17 cellular contexts compared by ENCODE assay signal in the genomic region with DNA sequence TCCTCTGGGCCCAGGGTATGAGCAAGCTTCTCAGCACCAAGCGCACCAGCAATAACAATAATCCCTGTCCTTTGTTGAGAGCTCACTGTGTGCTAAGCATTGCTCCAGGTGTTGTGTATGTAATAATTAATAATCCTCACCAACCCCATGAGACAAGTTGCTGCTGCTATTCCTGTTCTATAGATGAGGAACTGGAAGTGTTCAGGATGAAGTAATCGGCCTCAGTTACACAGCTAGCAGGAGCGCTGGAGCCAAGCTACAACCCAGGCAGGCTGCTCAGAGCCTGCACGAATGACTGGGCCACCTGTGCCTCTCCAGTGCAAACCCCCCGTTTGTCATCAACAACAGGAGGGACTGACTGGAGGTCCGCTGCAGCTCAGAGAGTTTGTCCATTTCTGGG. TPM values are rescaled to one million over a fixed set of nuclear protein-coding genes. Genes with fewer than 3 reads are reported as not detected.
A peak's percentile ranks its signal among the peaks of the same experiment; 100 is the strongest.
DNase-seq lines count a peak whose midpoint lies in the region; ATAC-seq and TF ChIP-seq lines count a peak whose summit lies in the region.
"Had no signal": no experiment of that assay in that cellular context is flagged by ENCODE, and none has a peak within 500 bp of the region (broad histone marks: within the 10 kb centered on the region; RNA-seq: fewer than 3 reads in every experiment).

No MANE protein-coding gene starts in this region.

- DNase-seq in Karpas-422 (peak; percentile 94), SKM-1 treated with dmso at 0.1 percent for 144 hours (lab: John Stamatoyannopoulos, UW; ENCODE audit: unreplicated experiment) (peak; percentile 66), left lobe of liver (ENCODE audit: low spot score) (no peak), GM10248 (ENCODE audit: extremely low spot score) (no peak), coronary artery (ENCODE audit: low spot score) (no peak)
- DNase-seq in activated effector memory CD4-positive, alpha-beta T cell treated with anti-CD3 and anti-CD28 coated beads, Interleukin-2, amount 50 U/mL, for 16 hours, result no peak
- DNase-seq: CD4-positive, alpha-beta T cell; DMS79 treated with DMSO at 0.1 percent for 48 hours; GDM1; H7; MM.1S; NCI-H1436; NCI-H2081; NCI-H524; PC-3 had no signal

- CTCF ChIA-PET in GM10248 (lab: Yijun Ruan, JAX), result interaction anchor here (1.1 to 2.4 kb wide), 3 partner anchors 10 to 162 kb away, joined by 3 to 8 read pairs (median 7); no protein-coding TSS in a partner anchor

- no peaks in the 10 kb centered on the region for H3K27me3 ChIP-seq in BLaER1 treated with 17β-estradiol and CSF1 and Interleukin-3, amounts not matched to agents 10 nM and 100 nM
- no peaks in the 10 kb centered on the region for H3K27me3 ChIP-seq in Karpas-422 (ENCODE audit: low read length)

- H3K4me1 ChIP-seq in BLaER1 treated with 17β-estradiol and CSF1 and Interleukin-3, amounts not matched to agents 10 nM and 100 nM, result peaks cover 0 to 44% (median 8%) of the 10 kb centered on the region in 10 experiments; a peak in 13 of 20 replicates
- peaks cover 85% of the 10 kb centered on the region for H3K4me1 ChIP-seq in Karpas-422 (ENCODE audit: low read length)

- H3K4me2 ChIP-seq in BLaER1 treated with 17β-estradiol and CSF1 and Interleukin-3, amounts not matched to agents 10 nM and 100 nM, result peak overlapping the region in 6 of 11 experiments; percentile 10 to 61 (median 43); a peak in 11 of 22 replicates
- H3K4me2 ChIP-seq in Karpas-422 (ENCODE audit: low read depth, low read length, poor library complexity, severe bottlenecking), result peak overlapping the region; percentile 86

- ATAC-seq in left lobe of liver (peak; percentile 30), GM19328 (IDR thresholded peaks at IDR 0.05; ENCODE audit: unreplicated experiment) (no peak)
- ATAC-seq: PC-3 had no signal

- H4K20me1 ChIP-seq in BLaER1 treated with 17β-estradiol and CSF1 and Interleukin-3, amounts not matched to agents 10 nM and 100 nM, result no peaks in the 10 kb centered on the region
- H4K20me1 ChIP-seq in Karpas-422 (ENCODE audit: insufficient read depth, low read depth, low read length), result no peaks in the 10 kb centered on the region

- H3K27ac ChIP-seq in BLaER1 treated with 17β-estradiol and CSF1 and Interleukin-3, amounts not matched to agents 10 nM and 100 nM, result no peak overlapping the region
- H3K27ac ChIP-seq in Karpas-422 (ENCODE audit: low read length), result peak overlapping the region; percentile 98
- H3K27ac ChIP-seq in coronary artery, result no peak overlapping the region

- no peak overlapping the region for H3K9ac ChIP-seq in BLaER1 treated with 17β-estradiol and CSF1 and Interleukin-3, amounts not matched to agents 10 nM and 100 nM
- H3K9ac ChIP-seq in Karpas-422 (ENCODE audit: low read length), result peak overlapping the region; percentile 67

- POLR2A ChIA-PET in GM10248 (lab: Yijun Ruan, JAX), result no interaction called here

- H2AFZ ChIP-seq in Karpas-422 (ENCODE audit: low read length), result peak overlapping the region; percentile 92

- H3K4me3 ChIP-seq in BLaER1 treated with 17β-estradiol and CSF1 and Interleukin-3, amounts not matched to agents 10 nM and 100 nM, result no peak overlapping the region
- H3K4me3 ChIP-seq in Karpas-422 (ENCODE audit: low read length) (peak overlapping the region; percentile 60), coronary artery (no peak overlapping the region)

- no peaks in the 10 kb centered on the region for H3K79me2 ChIP-seq in Karpas-422 (ENCODE audit: low read length)

- no peaks in the 10 kb centered on the region for H3K36me3 ChIP-seq in BLaER1 treated with 17β-estradiol and CSF1 and Interleukin-3, amounts not matched to agents 10 nM and 100 nM
- H3K36me3 ChIP-seq in Karpas-422 (ENCODE audit: insufficient read depth, low read length), result no peaks in the 10 kb centered on the region

- TF ChIP-seq CTCF in GM10248 (IDR thresholded peaks at IDR 0.05; ENCODE audit: control extremely low read depth, extremely low read depth, low read depth, missing control alignments) (no peak), coronary artery (IDR thresholded peaks at IDR 0.05) (no peak)

- H3K9me2 ChIP-seq in Karpas-422 (replicated peaks; ENCODE audit: insufficient read depth, low read length), result no peaks in the 10 kb centered on the region

- H3K9me3 ChIP-seq in BLaER1 treated with 17β-estradiol and CSF1 and Interleukin-3, amounts not matched to agents 10 nM and 100 nM (replicated peaks in 1 of 11), result no peaks in the 10 kb centered on the region
- no peaks in the 10 kb centered on the region for H3K9me3 ChIP-seq in Karpas-422 (ENCODE audit: low read length)

RNA-seq across cellular contexts. Expression of a gene that starts 35.2 kb away (rescaled TPM):
- 1.6 TPM in 2 replicates for total RNA-seq in Karpas-422 (2014; rRNA removed; shearing (Covaris generic); ENCODE audit: low replicate concordance)
- 12.0 TPM for total RNA-seq in left lobe of liver
- total RNA-seq: CD4-positive, alpha-beta T cell; PC-3 had no signal

Comparison
In these comparisons a context has a peak if more than half of its experiments do, and no peak if none do; other contexts are left out.
1. DNase-seq: peak in Karpas-422 (single experiment) and SKM-1 treated with dmso at 0.1 percent for 144 hours (single experiment); none in left lobe of liver (single experiment), activated effector memory CD4-positive, alpha-beta T cell treated with anti-CD3 and anti-CD28 coated beads, Interleukin-2, amount 50 U/mL, for 16 hours (single experiment), GM10248 (single experiment) and coronary artery (single experiment).